In the genomic region with DNA sequence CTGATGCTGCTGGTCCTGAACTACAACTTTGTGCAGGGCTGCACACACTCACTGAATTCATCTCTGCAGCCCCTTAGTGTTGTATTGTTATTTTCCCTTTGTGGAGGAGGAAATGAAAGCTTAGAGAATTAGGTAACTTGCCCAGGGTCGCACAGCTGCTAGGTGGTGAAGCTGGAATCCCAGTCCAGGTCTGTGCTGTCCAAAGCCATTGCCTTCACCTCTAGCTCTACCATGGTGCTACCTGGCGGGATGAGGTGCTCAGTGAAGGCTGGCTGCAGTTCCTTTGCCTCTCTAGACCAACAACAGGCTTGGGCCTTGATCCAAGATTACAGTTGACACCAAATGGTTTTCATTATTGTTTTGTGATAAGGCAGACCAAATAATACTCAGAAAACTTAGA, we compare ENCODE assay signal across 14 cellular contexts.
"Had no signal": no experiment of that assay in that cellular context is flagged by ENCODE, and none has a peak within 500 bp of the region (broad histone marks: within the 10 kb centered on the region; RNA-seq: fewer than 3 reads in every experiment).

No MANE protein-coding gene starts in this region.

- H3K27me3 ChIP-seq: transverse colon had no signal

- H3K27ac ChIP-seq: cardiac muscle cell, heart right ventricle had no signal

- H3K4me1 Mint-ChIP-seq: activated naive CD8-positive, alpha-beta T cell treated with anti-CD3 and anti-CD28 coated beads, Interleukin-2, amount 10 ng/mL, durations not matched to agents 7 days and 5 days; memory B cell; stimulated activated effector memory CD8-positive, alpha-beta T cell treated with anti-CD3 and anti-CD28 coated beads, Interleukin-12 subunit alpha, Interleukin-12 subunit beta, amount 100 ng/mL, for 72 hours had no signal

- H3K4me3 Mint-ChIP-seq: activated naive CD8-positive, alpha-beta T cell treated with anti-CD3 and anti-CD28 coated beads, Interleukin-2, amount 10 ng/mL, durations not matched to agents 7 days and 5 days; activated T-cell treated with anti-CD3 and anti-CD28 coated beads, Interleukin-2, amount 50 U/mL, for 72 hours; memory B cell; stimulated activated effector memory CD8-positive, alpha-beta T cell treated with anti-CD3 and anti-CD28 coated beads, Interleukin-12 subunit alpha, Interleukin-12 subunit beta, amount 100 ng/mL, for 72 hours; T-helper 17 cell had no signal

- H3K9me3 ChIP-seq: heart right ventricle, transverse colon had no signal

- DNase-seq: activated CD4-positive, alpha-beta T cell treated with anti-CD3 and anti-CD28 coated beads, Interleukin-2, amount 50 U/mL, for 1 hour; activated CD4-positive, CD25-positive, alpha-beta regulatory T cell; activated gamma-delta T cell treated with Interleukin-2 at 50 U/mL for 16 hours; activated naive CD8-positive, alpha-beta T cell treated with anti-CD3 and anti-CD28 coated beads, Interleukin-2, amount 10 ng/mL, durations not matched to agents 7 days and 5 days; activated T-cell treated with anti-CD3 and anti-CD28 coated beads, Interleukin-2, amount 50 U/mL, for 72 hours; foreskin melanocyte; heart right ventricle; small intestine; T-helper 17 cell; transverse colon had no signal

- H3K36me3 Mint-ChIP-seq: activated naive CD8-positive, alpha-beta T cell treated with anti-CD3 and anti-CD28 coated beads, Interleukin-2, amount 10 ng/mL, durations not matched to agents 7 days and 5 days; memory B cell; stimulated activated effector memory CD8-positive, alpha-beta T cell treated with anti-CD3 and anti-CD28 coated beads, Interleukin-12 subunit alpha, Interleukin-12 subunit beta, amount 100 ng/mL, for 72 hours had no signal

- H3K9me3 Mint-ChIP-seq: activated naive CD8-positive, alpha-beta T cell treated with anti-CD3 and anti-CD28 coated beads, Interleukin-2, amount 10 ng/mL, durations not matched to agents 7 days and 5 days; activated T-cell treated with anti-CD3 and anti-CD28 coated beads, Interleukin-2, amount 50 U/mL, for 72 hours; memory B cell; stimulated activated effector memory CD8-positive, alpha-beta T cell treated with anti-CD3 and anti-CD28 coated beads, Interleukin-12 subunit alpha, Interleukin-12 subunit beta, amount 100 ng/mL, for 72 hours had no signal

- H3K36me3 ChIP-seq: cardiac muscle cell, heart right ventricle, transverse colon had no signal

- H3K4me3 ChIP-seq: cardiac muscle cell, heart right ventricle, transverse colon had no signal

- FAIRE-seq: endothelial cell of umbilical vein, small intestine had no signal

- H3K27ac Mint-ChIP-seq: activated naive CD8-positive, alpha-beta T cell treated with anti-CD3 and anti-CD28 coated beads, Interleukin-2, amount 10 ng/mL, durations not matched to agents 7 days and 5 days; activated T-cell treated with anti-CD3 and anti-CD28 coated beads, Interleukin-2, amount 50 U/mL, for 72 hours; memory B cell; stimulated activated effector memory CD8-positive, alpha-beta T cell treated with anti-CD3 and anti-CD28 coated beads, Interleukin-12 subunit alpha, Interleukin-12 subunit beta, amount 100 ng/mL, for 72 hours; T-helper 17 cell had no signal
